In the genomic region with DNA sequence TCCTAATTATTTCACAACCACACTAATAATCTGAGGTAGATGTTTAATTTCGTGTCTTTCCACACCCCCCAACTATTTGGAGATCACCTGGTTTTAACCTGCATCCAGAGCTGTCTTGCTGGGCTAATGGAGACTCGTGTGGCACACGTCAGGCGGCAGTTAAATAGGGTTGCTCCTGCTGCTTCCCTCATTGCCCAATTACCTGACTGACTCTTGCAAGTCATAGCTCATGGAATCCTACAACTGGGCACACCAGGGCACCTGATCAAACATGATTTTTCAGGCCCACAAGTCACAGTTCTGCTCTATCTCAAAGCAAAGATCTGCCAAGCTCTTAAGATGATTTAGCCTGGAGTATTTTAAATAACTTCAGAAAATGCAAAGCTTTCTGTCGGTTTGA, we compare ENCODE assay signal across 14 cellular contexts.
"Had no signal": no experiment of that assay in that cellular context is flagged by ENCODE, and none has a peak within 500 bp of the region (broad histone marks: within the 10 kb centered on the region; RNA-seq: fewer than 3 reads in every experiment).

No MANE protein-coding gene starts in this region.

- DNase-seq: activated CD4-positive, CD25-positive, alpha-beta regulatory T cell treated with anti-CD3 and anti-CD28 coated beads, Interleukin-2, amount 50 U/mL, for 72 hours; activated naive CD4-positive, alpha-beta T cell treated with Interleukin-2 at 50 U/mL for 16 hours; anterior cingulate cortex; brain microvascular endothelial cell; effector CD8-positive, alpha-beta T cell; heart right ventricle; left cardiac atrium; pancreas; stimulated activated CD4-positive, alpha-beta T cell treated with anti-CD3 and anti-CD28 coated beads, Interleukin-1b, Interleukin-23, amount 100 ng/mL, for 48 hours; T-helper 9 cell; upper lobe of right lung had no signal

- H3K9me3 ChIP-seq: gastroesophageal sphincter, pancreas, thoracic aorta, upper lobe of right lung had no signal

- H3K36me3 ChIP-seq: brain microvascular endothelial cell, gastroesophageal sphincter, heart right ventricle, pancreas, thoracic aorta, upper lobe of right lung had no signal

- H3K27me3 ChIP-seq: brain microvascular endothelial cell, gastroesophageal sphincter, heart right ventricle, pancreas, upper lobe of right lung had no signal

- H3K4me3 ChIP-seq: gastroesophageal sphincter, heart right ventricle, lung, pancreas, thoracic aorta, upper lobe of right lung had no signal
